ENCODE assay signal across 8 cellular contexts in the genomic region with DNA sequence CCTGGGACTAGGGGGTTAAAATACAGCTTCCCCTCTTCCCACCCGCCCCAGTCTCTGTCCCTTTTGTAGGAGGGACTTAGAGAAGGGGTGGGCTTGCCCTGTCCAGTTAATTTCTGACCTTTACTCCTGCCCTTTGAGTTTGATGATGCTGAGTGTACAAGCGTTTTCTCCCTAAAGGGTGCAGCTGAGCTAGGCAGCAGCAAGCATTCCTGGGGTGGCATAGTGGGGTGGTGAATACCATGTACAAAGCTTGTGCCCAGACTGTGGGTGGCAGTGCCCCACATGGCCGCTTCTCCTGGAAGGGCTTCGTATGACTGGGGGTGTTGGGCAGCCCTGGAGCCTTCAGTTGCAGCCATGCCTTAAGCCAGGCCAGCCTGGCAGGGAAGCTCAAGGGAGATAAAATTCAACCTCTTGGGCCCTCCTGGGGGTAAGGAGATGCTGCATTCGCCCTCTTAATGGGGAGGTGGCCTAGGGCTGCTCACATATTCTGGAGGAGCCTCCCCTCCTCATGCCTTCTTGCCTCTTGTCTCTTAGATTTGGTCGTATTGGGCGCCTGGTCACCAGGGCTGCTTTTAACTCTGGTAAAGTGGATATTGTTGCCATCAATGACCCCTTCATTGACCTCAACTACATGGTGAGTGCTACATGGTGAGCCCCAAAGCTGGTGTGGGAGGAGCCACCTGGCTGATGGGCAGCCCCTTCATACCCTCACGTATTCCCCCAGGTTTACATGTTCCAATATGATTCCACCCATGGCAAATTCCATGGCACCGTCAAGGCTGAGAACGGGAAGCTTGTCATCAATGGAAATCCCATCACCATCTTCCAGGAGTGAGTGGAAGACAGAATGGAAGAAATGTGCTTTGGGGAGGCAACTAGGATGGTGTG. TPM values are rescaled to one million over a fixed set of nuclear protein-coding genes. Genes with fewer than 3 reads are reported as not detected.
DNase-seq lines count a peak whose midpoint lies in the region; ATAC-seq and TF ChIP-seq lines count a peak whose summit lies in the region.

No MANE protein-coding gene starts in this region.

- H3K4me2 ChIP-seq in BLaER1 treated with 17β-estradiol and CSF1 and Interleukin-3, amounts not matched to agents 10 nM and 100 nM, result peak overlapping the region; percentile 95 to 100 (median 99)
- peak overlapping the region; percentile 85 for H3K4me2 ChIP-seq in MM.1S (ENCODE audit: low read depth, low read length)

- no peak for ATAC-seq in naive B cell (ENCODE audit: low read depth in 2 of 2)
- no peak for ATAC-seq in GM19455 (IDR thresholded peaks at IDR 0.05; ENCODE audit: unreplicated experiment)

- H4K20me1 ChIP-seq in BLaER1 treated with 17β-estradiol and CSF1 and Interleukin-3, amounts not matched to agents 10 nM and 100 nM, result peaks cover 58 to 70% (median 63%) of the 10 kb centered on the region in 11 experiments
- H4K20me1 ChIP-seq in MM.1S (ENCODE audit: insufficient read depth, low read length), result peaks cover 33% of the 10 kb centered on the region

- peaks cover 65 to 78% (median 73%) of the 10 kb centered on the region in 10 experiments for H3K4me1 ChIP-seq in BLaER1 treated with 17β-estradiol and CSF1 and Interleukin-3, amounts not matched to agents 10 nM and 100 nM
- peaks cover 17% of the 10 kb centered on the region for H3K4me1 ChIP-seq in MM.1S (ENCODE audit: low read length)

- peaks cover 51% of the 10 kb centered on the region for H3K79me2 ChIP-seq in MM.1S (ENCODE audit: low read length)

- peaks cover 84% of the 10 kb centered on the region for H3F3A ChIP-seq in MM.1S (ENCODE audit: insufficient read depth, low read length)

- H3K36me3 Mint-ChIP-seq in naive B cell, result peaks cover 0 to 4% of the 10 kb centered on the region in 2 donors

- H3K9me3 ChIP-seq in BLaER1 treated with 17β-estradiol and CSF1 and Interleukin-3, amounts not matched to agents 10 nM and 100 nM (replicated peaks in 1 of 11), result no peaks in the 10 kb centered on the region
- H3K9me3 ChIP-seq in MM.1S (replicated peaks; ENCODE audit: insufficient read depth, low read length), result no peaks in the 10 kb centered on the region

- no peaks in the 10 kb centered on the region for H3K9me3 Mint-ChIP-seq in naive B cell

- no peak for TF ChIP-seq CTCF in MM.1S (IDR thresholded peaks at IDR 0.05; ENCODE audit: low read length)
- no peak for TF ChIP-seq CTCF in cardiac fibroblast (IDR thresholded peaks at IDR 0.05; ENCODE audit: low read depth, low read length)

- no peak for DNase-seq in MM.1S
- peak in 1 of 2 donors; percentile 22 for DNase-seq in cardiac fibroblast (ENCODE audit: low read depth in 2 of 2)
- no peak for DNase-seq in naive B cell
- DNase-seq in NK-92 treated with Interleukin-12 subunit alpha and Interleukin-12 subunit beta, amount 100 ng/mL, for 24 hours (lab: John Stamatoyannopoulos, UW), result no peak
- no peak for DNase-seq in NCI-H1694 treated with DMSO at 0.1 percent for 48 hours (lab: John Stamatoyannopoulos, UW)
- no peak for DNase-seq in CD1c-positive myeloid dendritic cell (ENCODE audit: extremely low spot score)

- no peak overlapping the region for H2AFZ ChIP-seq in MM.1S (ENCODE audit: low read length)

- no peaks in the 10 kb centered on the region for H3K9me2 ChIP-seq in MM.1S (replicated peaks; ENCODE audit: insufficient read depth, low read length)

- peak overlapping the region; percentile 86 to 99 (median 98) for H3K4me3 Mint-ChIP-seq in naive B cell

- H3K4me3 ChIP-seq in BLaER1 treated with 17β-estradiol and CSF1 and Interleukin-3, amounts not matched to agents 10 nM and 100 nM, result peak overlapping the region; percentile 93 to 100 (median 96)
- H3K4me3 ChIP-seq in MM.1S (ENCODE audit: low read length) (peak overlapping the region; percentile 86), cardiac fibroblast (replicated peaks in 1 of 2; ENCODE audit: low read depth in 2 of 2, low read length in 2 of 2) (peak overlapping the region; percentile 97 to 99)

- peak overlapping the region in 10 of 11 experiments; percentile 90 to 100 (median 99); a peak in 20 of 22 replicates for H3K27ac ChIP-seq in BLaER1 treated with 17β-estradiol and CSF1 and Interleukin-3, amounts not matched to agents 10 nM and 100 nM
- H3K27ac ChIP-seq in MM.1S (ENCODE audit: low read length), result peak overlapping the region; percentile 95

- H3K27ac Mint-ChIP-seq in naive B cell, result peak overlapping the region in 5 of 6 donors; percentile 49 to 97 (median 85)

- no peaks in the 10 kb centered on the region for H3K27me3 Mint-ChIP-seq in naive B cell

- no peaks in the 10 kb centered on the region for H3K27me3 ChIP-seq in BLaER1 treated with 17β-estradiol and CSF1 and Interleukin-3, amounts not matched to agents 10 nM and 100 nM
- no peaks in the 10 kb centered on the region for H3K27me3 ChIP-seq in MM.1S (replicated peaks; ENCODE audit: insufficient read depth, low read length)

- peak overlapping the region; percentile 92 to 100 (median 99) for H3K9ac ChIP-seq in BLaER1 treated with 17β-estradiol and CSF1 and Interleukin-3, amounts not matched to agents 10 nM and 100 nM
- peak overlapping the region; percentile 96 for H3K9ac ChIP-seq in MM.1S (ENCODE audit: low read length)

- peaks cover 41 to 62% (median 61%) of the 10 kb centered on the region in 3 donors for H3K4me1 Mint-ChIP-seq in naive B cell

- peaks cover 48 to 64% (median 51%) of the 10 kb centered on the region in 11 experiments for H3K36me3 ChIP-seq in BLaER1 treated with 17β-estradiol and CSF1 and Interleukin-3, amounts not matched to agents 10 nM and 100 nM
- H3K36me3 ChIP-seq in MM.1S (replicated peaks; ENCODE audit: insufficient read depth, low read length), result peaks cover 9% of the 10 kb centered on the region; the same call in 1 of the 2 replicates

RNA-seq across cellular contexts. Expression of gene GAPDH, which starts 1.9 kb away (rescaled TPM):
- polyA plus RNA-seq in naive B cell (ENCODE audit: low read depth in 6 of 6), result 1,000 to 10,000 TPM in 1 of 6 donors, 100 to 1,000 TPM in 5; 607 to 1,152 (median 779) TPM

RNA-seq across cellular contexts. Expression of gene IFFO1, which starts 19.6 kb away (rescaled TPM):
- polyA plus RNA-seq in naive B cell (ENCODE audit: low read depth in 6 of 6), result 10 to 100 TPM in 1 of 6 donors, 1 to 10 TPM in 5; 4.6 to 15.3 (median 6.3) TPM

RNA-seq across cellular contexts. Expression of gene NOP2, which starts 31.9 kb away (rescaled TPM):
- polyA plus RNA-seq in naive B cell (ENCODE audit: low read depth in 6 of 6), result 10 to 100 TPM; 11.7 to 27.6 (median 17.5) TPM

RNA-seq across cellular contexts. Expression of gene NCAPD2, which starts 42.3 kb away (rescaled TPM):
- 10 to 100 TPM; 13.3 to 25.5 (median 17.8) TPM for polyA plus RNA-seq in naive B cell (ENCODE audit: low read depth in 6 of 6)

RNA-seq across cellular contexts. Expression of gene MRPL51, which starts 43.1 kb away (rescaled TPM):
- polyA plus RNA-seq in naive B cell (ENCODE audit: low read depth in 6 of 6), result 100 to 1,000 TPM; 126 to 243 (median 176) TPM
